In genomic region chr3:192409838-192410683, GRCh38 we compare ENCODE assay signal across 7 cellular contexts.
DNase-seq lines count a peak whose midpoint lies in the region; ATAC-seq and TF ChIP-seq lines count a peak whose summit lies in the region.

No MANE protein-coding gene starts in this region.

- peak; percentile 18 for ATAC-seq in GM21423 (IDR thresholded peaks at IDR 0.05; ENCODE audit: unreplicated experiment)
- ATAC-seq in foreskin keratinocyte = peak; percentile 58
- ATAC-seq in HG02973 (IDR thresholded peaks at IDR 0.05; ENCODE audit: unreplicated experiment) = no peak

- H3K27me3 ChIP-seq in foreskin keratinocyte (peaks cover 59% of the 10 kb centered on the region), ovary (no peaks in the 10 kb centered on the region)

- H3K27ac ChIP-seq in foreskin keratinocyte (no peak overlapping the region), ovary (no peak overlapping the region)

- TF ChIP-seq EP300 in ovary (IDR thresholded peaks at IDR 0.05) = no peak

- TF ChIP-seq POLR2A in ovary (IDR thresholded peaks at IDR 0.05) = no peak

- H3K4me3 ChIP-seq in ovary = peak overlapping the region; percentile 38

- no peak for TF ChIP-seq CTCF in foreskin keratinocyte (conservative IDR thresholded peaks at IDR 0.05)
- TF ChIP-seq CTCF in ovary (IDR thresholded peaks at IDR 0.05) = no peak

- H3K9me3 ChIP-seq in ovary = no peaks in the 10 kb centered on the region

- no peaks in the 10 kb centered on the region for H3K36me3 ChIP-seq in ovary

- intact Hi-C loops in ovary (cut with DNase I) = no loop called here

- DNase-seq in NCI-H2196 treated with DMSO at 0.1 percent for 48 hours (lab: John Stamatoyannopoulos, UW; ENCODE audit: unreplicated experiment) (peak; percentile 17), foreskin keratinocyte (peak in 1 of 2 donors; percentile 11), ovary (peak in 1 of 5 donors; percentile 34), HPDE6-E6E7 (ENCODE audit: extremely low spot score) (no peak)
- no peak for DNase-seq in activated CD4-positive, alpha-beta T cell treated with anti-CD3 and anti-CD28 coated beads, Interleukin-2, amount 50 U/mL, for 1 hour

- H3K4me1 ChIP-seq in foreskin keratinocyte (peaks cover 5% of the 10 kb centered on the region), ovary (ENCODE audit: insufficient read depth) (no peaks in the 10 kb centered on the region)

- 2 to 4% (median 2%) methylated on average over 29 to 52 of the region's 53 CpGs for WGBS in ovary, 3 donors
